Comparison of ENCODE assay signal across 25 cellular contexts in genomic region chr1:241097479-241097878, GRCh38.
"Had no signal": no experiment of that assay in that cellular context is flagged by ENCODE, and none has a peak within 500 bp of the region (broad histone marks: within the 10 kb centered on the region; RNA-seq: fewer than 3 reads in every experiment).

No MANE protein-coding gene starts in this region.

- H3K4me1 ChIP-seq: left ventricle myocardium inferior, parathyroid adenoma, psoas muscle, right atrium auricular region, right lobe of liver, tibial nerve, uterus had no signal

- H3K27ac ChIP-seq: hepatocyte, left ventricle myocardium inferior, parathyroid adenoma, psoas muscle, right atrium auricular region, right lobe of liver, tibial nerve, uterus had no signal

- H3K9me3 ChIP-seq: left ventricle myocardium inferior, mucosa of descending colon, psoas muscle, right atrium auricular region, right lobe of liver, tibial nerve, uterus had no signal

- H3K9me3 Mint-ChIP-seq: stimulated activated memory B cell treated with anti-CD40 and anti-IgM and Interleukin-4, amounts not matched to agents 10 μg/mL and 1 μg/mL and 100 μg/mL, for 72 hours; type B pancreatic cell had no signal

- H3K27me3 ChIP-seq: hepatocyte, right atrium auricular region, right lobe of liver, tibial nerve, uterus had no signal

- ATAC-seq: mucosa of descending colon; naive thymus-derived CD4-positive, alpha-beta T cell; natural killer cell treated with Interleukin-12 subunit alpha and Interleukin-12 subunit beta and Interleukin-15 and Interleukin-18, amount 100 ng/mL, for 72 hours; psoas muscle; right lobe of liver; stimulated activated memory B cell treated with anti-CD40 and anti-IgM and Interleukin-4, amounts not matched to agents 10 μg/mL and 1 μg/mL and 100 μg/mL, for 72 hours; stimulated activated naive CD8-positive, alpha-beta T cell treated with anti-CD3 and anti-CD28 coated beads, Interleukin-15, amount 100 ng/mL, for 72 hours had no signal

- H3K9ac ChIP-seq: parathyroid adenoma had no signal

- H2AFZ ChIP-seq: hepatocyte, parathyroid adenoma had no signal

- H3K4me2 ChIP-seq: hepatocyte, smooth muscle cell had no signal

- H3K27ac Mint-ChIP-seq: naive thymus-derived CD4-positive, alpha-beta T cell; natural killer cell treated with Interleukin-12 subunit alpha and Interleukin-12 subunit beta and Interleukin-15 and Interleukin-18, amount 100 ng/mL, for 72 hours; stimulated activated memory B cell treated with anti-CD40 and anti-IgM and Interleukin-4, amounts not matched to agents 10 μg/mL and 1 μg/mL and 100 μg/mL, for 72 hours; type B pancreatic cell had no signal

- H3K4me1 Mint-ChIP-seq: naive thymus-derived CD4-positive, alpha-beta T cell; stimulated activated memory B cell treated with anti-CD40 and anti-IgM and Interleukin-4, amounts not matched to agents 10 μg/mL and 1 μg/mL and 100 μg/mL, for 72 hours; stimulated activated naive CD8-positive, alpha-beta T cell treated with anti-CD3 and anti-CD28 coated beads, Interleukin-15, amount 100 ng/mL, for 72 hours had no signal

- H3K4me3 ChIP-seq: hepatocyte, left ventricle myocardium inferior, lung, mucosa of descending colon, psoas muscle, right atrium auricular region, right lobe of liver, smooth muscle cell, tibial nerve, uterus had no signal

- H3K36me3 Mint-ChIP-seq: naive thymus-derived CD4-positive, alpha-beta T cell; natural killer cell treated with Interleukin-12 subunit alpha and Interleukin-12 subunit beta and Interleukin-15 and Interleukin-18, amount 100 ng/mL, for 72 hours; stimulated activated memory B cell treated with anti-CD40 and anti-IgM and Interleukin-4, amounts not matched to agents 10 μg/mL and 1 μg/mL and 100 μg/mL, for 72 hours; type B pancreatic cell had no signal

- H3K27me3 Mint-ChIP-seq: natural killer cell treated with Interleukin-12 subunit alpha and Interleukin-12 subunit beta and Interleukin-15 and Interleukin-18, amount 100 ng/mL, for 72 hours; stimulated activated memory B cell treated with anti-CD40 and anti-IgM and Interleukin-4, amounts not matched to agents 10 μg/mL and 1 μg/mL and 100 μg/mL, for 72 hours; stimulated activated naive CD8-positive, alpha-beta T cell treated with anti-CD3 and anti-CD28 coated beads, Interleukin-15, amount 100 ng/mL, for 72 hours had no signal

- H3K36me3 ChIP-seq: left ventricle myocardium inferior, right atrium auricular region, right lobe of liver, tibial nerve, uterus had no signal

- H3K79me2 ChIP-seq: hepatocyte, parathyroid adenoma had no signal

- DNase-seq: islet precursor cell; left ventricle myocardium inferior; midbrain; mucosa of descending colon; naive thymus-derived CD4-positive, alpha-beta T cell; nucleus accumbens; psoas muscle; right lobe of liver; stimulated activated CD4-positive, alpha-beta T cell treated with anti-CD3 and anti-CD28 coated beads, Interleukin-1b, Interleukin-23, amount 100 ng/mL, for 48 hours; stimulated activated CD4-positive, alpha-beta T cell treated with anti-CD3 and anti-CD28 coated beads, Interleukin-2, amount 100 ng/mL, for 48 hours; stimulated activated CD4-positive, alpha-beta T cell treated with anti-CD3 and anti-CD28 coated beads, Interleukin-4, amount 100 ng/mL, for 4 hours; stimulated activated CD8-positive, alpha-beta memory T cell treated with anti-CD3 and anti-CD28 coated beads, Interleukin-4, amount 100 ng/mL, for 48 hours; stimulated activated naive CD4-positive, alpha-beta T cell treated with Interleukin-2 at 50 U/mL for 16 hours; stimulated activated naive CD8-positive, alpha-beta T cell treated with anti-CD3 and anti-CD28 coated beads, Interleukin-15, amount 100 ng/mL, for 72 hours; substantia nigra; uterus had no signal

- H3K4me3 Mint-ChIP-seq: naive thymus-derived CD4-positive, alpha-beta T cell; natural killer cell treated with Interleukin-12 subunit alpha and Interleukin-12 subunit beta and Interleukin-15 and Interleukin-18, amount 100 ng/mL, for 72 hours; stimulated activated memory B cell treated with anti-CD40 and anti-IgM and Interleukin-4, amounts not matched to agents 10 μg/mL and 1 μg/mL and 100 μg/mL, for 72 hours; stimulated activated naive CD8-positive, alpha-beta T cell treated with anti-CD3 and anti-CD28 coated beads, Interleukin-15, amount 100 ng/mL, for 72 hours; type B pancreatic cell had no signal
